ENCODE assay signal across 10 cellular contexts in the genomic region with DNA sequence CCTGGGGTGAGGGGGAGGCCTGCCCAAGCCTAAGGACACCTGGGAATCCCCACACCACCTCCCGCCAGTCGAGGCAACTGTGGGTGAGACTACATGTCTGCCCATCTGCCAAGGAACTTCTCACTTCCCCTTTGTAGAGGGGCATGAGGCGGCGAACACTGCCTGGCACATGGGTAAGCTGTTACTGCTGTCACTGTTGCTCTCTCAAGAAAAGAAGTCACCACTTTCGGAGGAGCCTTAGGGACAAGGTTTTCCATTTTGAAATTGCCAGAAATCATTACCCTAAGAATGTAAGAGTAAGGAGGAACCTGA. TPM values are rescaled to one million over a fixed set of nuclear protein-coding genes. Genes with fewer than 3 reads are reported as not detected.
DNase-seq lines count a peak whose midpoint lies in the region; ATAC-seq and TF ChIP-seq lines count a peak whose summit lies in the region.
"Had no signal": no experiment of that assay in that cellular context is flagged by ENCODE, and none has a peak within 500 bp of the region (broad histone marks: within the 10 kb centered on the region; RNA-seq: fewer than 3 reads in every experiment).

No MANE protein-coding gene starts in this region.

- H3K27me3 ChIP-seq in testis = no peaks in the 10 kb centered on the region

- CTCF ChIA-PET in activated B cell treated with CpG ODN at 0.5 μM for 24 hours (lab: Charles Lee) = interaction anchor here (0.8 to 5.4 kb wide), 7 partner anchors 11 to 138 kb away, joined by 3 to 46 read pairs (median 5); no protein-coding TSS in a partner anchor

- peak overlapping the region; percentile 97 for H3K27ac Mint-ChIP-seq in activated T-cell treated with anti-CD3 and anti-CD28 coated beads, Interleukin-2, amount 50 U/mL, for 24 hours
- H3K27ac Mint-ChIP-seq in activated B cell treated with CpG ODN at 0.5 μM for 24 hours = peak overlapping the region; percentile 91

- TF ChIP-seq CTCF in activated B cell treated with CpG ODN at 0.5 μM for 24 hours (IDR thresholded peaks at IDR 0.05) (no peak), testis (IDR thresholded peaks at IDR 0.05) (no peak)

- no peak overlapping the region for H3K4me3 Mint-ChIP-seq in activated T-cell treated with anti-CD3 and anti-CD28 coated beads, Interleukin-2, amount 50 U/mL, for 24 hours
- H3K4me3 Mint-ChIP-seq in activated B cell treated with CpG ODN at 0.5 μM for 24 hours = peak overlapping the region; percentile 69

- H3K36me3 ChIP-seq in testis (ENCODE audit: low read depth, missing control alignments) = no peaks in the 10 kb centered on the region

- POLR2A ChIA-PET in activated B cell treated with CpG ODN at 0.5 μM for 24 hours (lab: Charles Lee) = interaction anchor here (0.7 to 17.5 kb wide), 10 partner anchors 8 to 433 kb away, joined by 3 to 694 read pairs (median 5); a partner anchor contains a TSS

- peaks cover 98% of the 10 kb centered on the region for H3K36me3 Mint-ChIP-seq in activated T-cell treated with anti-CD3 and anti-CD28 coated beads, Interleukin-2, amount 50 U/mL, for 24 hours (ENCODE audit: low read depth)
- peaks cover 66% of the 10 kb centered on the region for H3K36me3 Mint-ChIP-seq in activated B cell treated with CpG ODN at 0.5 μM for 24 hours (ENCODE audit: low read depth)

- no peaks in the 10 kb centered on the region for H3K9me3 Mint-ChIP-seq in activated T-cell treated with anti-CD3 and anti-CD28 coated beads, Interleukin-2, amount 50 U/mL, for 24 hours
- H3K9me3 Mint-ChIP-seq in activated B cell treated with CpG ODN at 0.5 μM for 24 hours = no peaks in the 10 kb centered on the region

- H3K4me1 Mint-ChIP-seq in activated T-cell treated with anti-CD3 and anti-CD28 coated beads, Interleukin-2, amount 50 U/mL, for 24 hours (ENCODE audit: low read depth) = peaks cover 99% of the 10 kb centered on the region
- peaks cover 100% of the 10 kb centered on the region for H3K4me1 Mint-ChIP-seq in activated B cell treated with CpG ODN at 0.5 μM for 24 hours

- H3K27me3 Mint-ChIP-seq in activated T-cell treated with anti-CD3 and anti-CD28 coated beads, Interleukin-2, amount 50 U/mL, for 24 hours = no peaks in the 10 kb centered on the region
- H3K27me3 Mint-ChIP-seq in activated B cell treated with CpG ODN at 0.5 μM for 24 hours = no peaks in the 10 kb centered on the region

- ATAC-seq in activated B cell treated with CpG ODN at 0.5 μM for 24 hours (ENCODE audit: low read depth) (peak; percentile 56), HG03520 (IDR thresholded peaks at IDR 0.05; ENCODE audit: unreplicated experiment) (no peak)
- ATAC-seq: left ventricle myocardium superior had no signal

- TF ChIP-seq POLR2A in testis (IDR thresholded peaks at IDR 0.05) = no peak

- intact Hi-C loops in activated B cell treated with CpG ODN at 0.5 μM for 24 hours (cut with micrococcal nuclease) = loop anchor here (1.0 to 10.0 kb wide), 4 partner anchors 9 to 1570 kb away; a partner anchor contains a TSS
- intact Hi-C loops in testis (cut with DNase I; ENCODE audit: low total_unique reads) = no loop called here

- no peak for DNase-seq in activated T-cell treated with anti-CD3 and anti-CD28 coated beads, Interleukin-2, amount 50 U/mL, for 24 hours
- no peak for DNase-seq in activated T-cell treated with anti-CD3 and anti-CD28 coated beads for 4 hours
- peak; percentile 64 for DNase-seq in activated B cell treated with CpG ODN at 0.5 μM for 24 hours
- peak; percentile 49 for DNase-seq in islet precursor cell
- peak; percentile 15 for DNase-seq in testis
- DNase-seq in NCI-H2171 (lab: John Stamatoyannopoulos, UW) = no peak
- DNase-seq in 8988T = no peak
- DNase-seq: AML-193, left ventricle myocardium superior had no signal

- H3K27ac ChIP-seq in testis = no peak overlapping the region

- peaks cover 20% of the 10 kb centered on the region for H3K4me1 ChIP-seq in testis

- H3K4me3 ChIP-seq in testis = no peak overlapping the region

- H3K9me3 ChIP-seq in testis = no peaks in the 10 kb centered on the region

- WGBS in testis, 2 donors = 88 to 100% methylated on average over 5 of the region's 5 CpGs

RNA-seq across cellular contexts. Expression of a gene that starts 23.4 kb away (rescaled TPM):
- total RNA-seq in activated B cell treated with CpG ODN at 0.5 μM for 24 hours = 105 and 117 TPM in 2 replicates
- total RNA-seq in testis = 10 to 100 TPM; 36.9 to 38.3 TPM
- 19.4 TPM for polyA plus RNA-seq in testis (ENCODE audit: insufficient read depth, low read depth, low replicate concordance)

Comparison
In these comparisons a context has a peak if more than half of its experiments do, and no peak if none do; other contexts are left out.
1. DNase-seq: peak in activated B cell treated with CpG ODN at 0.5 μM for 24 hours (single experiment), islet precursor cell (single experiment) and testis (single experiment); none in activated T-cell treated with anti-CD3 and anti-CD28 coated beads, Interleukin-2, amount 50 U/mL, for 24 hours (single experiment), activated T-cell treated with anti-CD3 and anti-CD28 coated beads for 4 hours (single experiment), NCI-H2171 (single experiment) and 8988T (single experiment).